10 cellular contexts compared by ENCODE assay signal in the genomic region with DNA sequence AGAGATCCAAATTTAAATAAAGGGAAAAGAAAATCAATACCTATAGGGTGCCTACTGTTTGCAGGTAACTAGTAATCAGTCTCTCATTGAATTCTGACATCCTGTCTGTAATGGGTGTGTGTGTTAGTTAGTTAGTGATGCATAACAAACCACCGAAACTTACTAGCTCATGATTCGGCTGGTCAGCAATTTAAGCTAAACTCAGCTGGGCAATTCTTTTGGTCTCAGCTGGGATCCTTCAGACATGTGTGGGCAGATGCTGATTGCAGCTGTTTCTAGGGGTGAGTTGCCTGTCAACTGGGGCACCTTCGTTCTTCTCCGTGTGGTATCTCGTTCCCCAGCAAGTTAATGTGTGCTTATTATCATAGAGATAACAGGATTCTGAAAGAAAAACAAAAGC. TPM values are rescaled to one million over a fixed set of nuclear protein-coding genes. Genes with fewer than 3 reads are reported as not detected.
DNase-seq lines count a peak whose midpoint lies in the region; ATAC-seq lines count a peak whose summit lies in the region.
"Had no signal": no experiment of that assay in that cellular context is flagged by ENCODE, and none has a peak within 500 bp of the region (broad histone marks: within the 10 kb centered on the region; RNA-seq: fewer than 3 reads in every experiment).

No MANE protein-coding gene starts in this region.

- no peaks in the 10 kb centered on the region for H3K27me3 Mint-ChIP-seq in activated CD8-positive, alpha-beta memory T cell treated with anti-CD3 and anti-CD28 coated beads, Interleukin-2, amount 10 ng/mL, durations not matched to agents 7 days and 5 days
- H3K27me3 Mint-ChIP-seq in T-helper 17 cell: no peaks in the 10 kb centered on the region
- H3K27me3 Mint-ChIP-seq in stimulated activated memory B cell treated with anti-CD40 and anti-IgM and Interleukin-4, amounts not matched to agents 10 μg/mL and 1 μg/mL and 100 μg/mL, for 72 hours: no peaks in the 10 kb centered on the region

- H3K4me3 Mint-ChIP-seq in activated CD8-positive, alpha-beta memory T cell treated with anti-CD3 and anti-CD28 coated beads, Interleukin-2, amount 10 ng/mL, durations not matched to agents 7 days and 5 days: no peak overlapping the region
- H3K4me3 Mint-ChIP-seq in T-helper 17 cell: peak overlapping the region; percentile 57
- peak overlapping the region; percentile 38 for H3K4me3 Mint-ChIP-seq in stimulated activated memory B cell treated with anti-CD40 and anti-IgM and Interleukin-4, amounts not matched to agents 10 μg/mL and 1 μg/mL and 100 μg/mL, for 72 hours

- peaks cover 48% of the 10 kb centered on the region for H3K4me1 Mint-ChIP-seq in activated CD8-positive, alpha-beta memory T cell treated with anti-CD3 and anti-CD28 coated beads, Interleukin-2, amount 10 ng/mL, durations not matched to agents 7 days and 5 days
- peaks cover 53% of the 10 kb centered on the region for H3K4me1 Mint-ChIP-seq in T-helper 17 cell
- H3K4me1 Mint-ChIP-seq in stimulated activated memory B cell treated with anti-CD40 and anti-IgM and Interleukin-4, amounts not matched to agents 10 μg/mL and 1 μg/mL and 100 μg/mL, for 72 hours: peaks cover 50% of the 10 kb centered on the region

- H3K36me3 Mint-ChIP-seq in activated CD8-positive, alpha-beta memory T cell treated with anti-CD3 and anti-CD28 coated beads, Interleukin-2, amount 10 ng/mL, durations not matched to agents 7 days and 5 days: peaks cover 34% of the 10 kb centered on the region
- H3K36me3 Mint-ChIP-seq in T-helper 17 cell (ENCODE audit: low read depth): peaks cover 4% of the 10 kb centered on the region
- H3K36me3 Mint-ChIP-seq in stimulated activated memory B cell treated with anti-CD40 and anti-IgM and Interleukin-4, amounts not matched to agents 10 μg/mL and 1 μg/mL and 100 μg/mL, for 72 hours: peaks cover 21% of the 10 kb centered on the region

- no peak for ATAC-seq in activated CD8-positive, alpha-beta memory T cell treated with anti-CD3 and anti-CD28 coated beads, Interleukin-2, amount 10 ng/mL, durations not matched to agents 7 days and 5 days
- peak; percentile 56 for ATAC-seq in HG02943 (IDR thresholded peaks at IDR 0.05; ENCODE audit: low read depth, unreplicated experiment)
- no peak for ATAC-seq in T-helper 17 cell
- ATAC-seq in stimulated activated memory B cell treated with anti-CD40 and anti-IgM and Interleukin-4, amounts not matched to agents 10 μg/mL and 1 μg/mL and 100 μg/mL, for 72 hours: peak; percentile 57

- no peaks in the 10 kb centered on the region for H3K9me3 ChIP-seq in T-helper 17 cell (ENCODE audit: control insufficient read depth, low read length, poor library complexity, severe bottlenecking)

- H3K27ac Mint-ChIP-seq in activated CD8-positive, alpha-beta memory T cell treated with anti-CD3 and anti-CD28 coated beads, Interleukin-2, amount 10 ng/mL, durations not matched to agents 7 days and 5 days: peak overlapping the region; percentile 46
- H3K27ac Mint-ChIP-seq in T-helper 17 cell: peak overlapping the region; percentile 80
- peak overlapping the region; percentile 69 for H3K27ac Mint-ChIP-seq in stimulated activated memory B cell treated with anti-CD40 and anti-IgM and Interleukin-4, amounts not matched to agents 10 μg/mL and 1 μg/mL and 100 μg/mL, for 72 hours

- CTCF ChIA-PET in activated CD8-positive, alpha-beta memory T cell treated with anti-CD3 and anti-CD28 coated beads, Interleukin-2, amount 10 ng/mL, durations not matched to agents 7 days and 5 days (lab: Charles Lee): no interaction called here

- DNase-seq in activated CD8-positive, alpha-beta memory T cell treated with anti-CD3 and anti-CD28 coated beads, Interleukin-2, amount 10 ng/mL, durations not matched to agents 7 days and 5 days: no peak
- DNase-seq in activated CD8-positive, alpha-beta memory T cell treated with anti-CD3 and anti-CD28 coated beads, Interleukin-2, amount 50 U/mL, for 4 hours: no peak
- DNase-seq in T-helper 17 cell (no peak), cortex of kidney (lab: John Stamatoyannopoulos, UW) (no peak), NOMO-1 treated with dmso at 0.1 percent for 144 hours (lab: John Stamatoyannopoulos, UW; ENCODE audit: unreplicated experiment) (no peak)
- DNase-seq in activated naive CD4-positive, alpha-beta T cell treated with Interleukin-2 at 50 U/mL for 16 hours: no peak
- DNase-seq: activated CD4-positive, alpha-beta T cell treated with anti-CD3 and anti-CD28 coated beads for 1 hour had no signal

- H3K9me3 Mint-ChIP-seq in activated CD8-positive, alpha-beta memory T cell treated with anti-CD3 and anti-CD28 coated beads, Interleukin-2, amount 10 ng/mL, durations not matched to agents 7 days and 5 days (ENCODE audit: low read depth): peaks cover 9% of the 10 kb centered on the region
- no peaks in the 10 kb centered on the region for H3K9me3 Mint-ChIP-seq in stimulated activated memory B cell treated with anti-CD40 and anti-IgM and Interleukin-4, amounts not matched to agents 10 μg/mL and 1 μg/mL and 100 μg/mL, for 72 hours

RNA-seq across cellular contexts. Expression of a gene that starts 40.2 kb away (rescaled TPM):
- total RNA-seq in activated CD8-positive, alpha-beta memory T cell treated with anti-CD3 and anti-CD28 coated beads, Interleukin-2, amount 10 ng/mL, durations not matched to agents 7 days and 5 days: 10 to 100 TPM; 15.0 to 18.6 TPM
- 10 to 100 TPM; 12.0 to 16.7 TPM for total RNA-seq in T-helper 17 cell

RNA-seq across cellular contexts. Expression of a gene that starts 43.9 kb away (rescaled TPM):
- total RNA-seq in activated CD8-positive, alpha-beta memory T cell treated with anti-CD3 and anti-CD28 coated beads, Interleukin-2, amount 10 ng/mL, durations not matched to agents 7 days and 5 days: not detected
- not detected for total RNA-seq in T-helper 17 cell
- total RNA-seq: subcutaneous adipose tissue had no signal

Comparison
In these comparisons a context has a peak if more than half of its experiments do, and no peak if none do; other contexts are left out.
1. ATAC-seq: peak in HG02943 (single experiment) and stimulated activated memory B cell treated with anti-CD40 and anti-IgM and Interleukin-4, amounts not matched to agents 10 μg/mL and 1 μg/mL and 100 μg/mL, for 72 hours (single experiment); none in activated CD8-positive, alpha-beta memory T cell treated with anti-CD3 and anti-CD28 coated beads, Interleukin-2, amount 10 ng/mL, durations not matched to agents 7 days and 5 days (single experiment) and T-helper 17 cell (single experiment).
2. Peak in every context shown above with its lines, with median percentiles within 50 percentile points of each other: H3K27ac Mint-ChIP-seq.